Comparison of ENCODE assay signal across 1 cellular context in genomic region chr19:7673995-7674667, GRCh38.
A peak's percentile ranks its signal among the peaks of the same experiment; 100 is the strongest.
TF ChIP-seq lines count a peak whose summit lies in the region.

No MANE protein-coding gene starts in this region.

TF ChIP-seq in A549, 52 proteins besides CTCF, POLR2A, EP300 and RAD21:
- TF ChIP-seq PBX3 (IDR thresholded peaks at IDR 0.05) (peak; percentile 78), MAZ (IDR thresholded peaks at IDR 0.05; ENCODE audit: borderline replicate concordance, low read depth, low read length) (no peak)
